Comparison of ENCODE assay signal across 8 cellular contexts in genomic region chr6:135880066-135880972, GRCh38. TPM values are rescaled to one million over a fixed set of nuclear protein-coding genes. Genes with fewer than 3 reads are reported as not detected.
DNase-seq lines count a peak whose midpoint lies in the region; ATAC-seq and TF ChIP-seq lines count a peak whose summit lies in the region.

No MANE protein-coding gene starts in this region.

- H3K4me3 ChIP-seq in OCI-LY7 (ENCODE audit: low read depth, low read length, poor library complexity, severe bottlenecking) = no peak overlapping the region

- intact Hi-C loops in OCI-LY7 (cut with micrococcal nuclease; ENCODE audit: unreplicated experiment) = no loop called here

- H3K36me3 ChIP-seq in OCI-LY7 (ENCODE audit: insufficient read depth, low read length) = no peaks in the 10 kb centered on the region

- TF ChIP-seq CTCF in OCI-LY7 (conservative IDR thresholded peaks at IDR 0.05; ENCODE audit: low read length) = no peak

- peaks cover 5% of the 10 kb centered on the region for H3K4me1 ChIP-seq in OCI-LY7 (ENCODE audit: insufficient read depth, low read length, poor library complexity, severe bottlenecking)

- POLR2A ChIA-PET in OCI-LY7 (lab: Charles Lee) = interaction anchor here (0.5 kb wide), 1 partner anchor 87 kb away, joined by 3 read pairs; no protein-coding TSS in a partner anchor

- H4K20me1 ChIP-seq in OCI-LY7 (ENCODE audit: insufficient read depth, low read length) = no peaks in the 10 kb centered on the region

- no peak overlapping the region for H3K27ac ChIP-seq in OCI-LY7 (ENCODE audit: low read depth, low read length, poor library complexity, severe bottlenecking)

- peak; percentile 95 for ATAC-seq in GM18502 (IDR thresholded peaks at IDR 0.05; ENCODE audit: poor library complexity, unreplicated experiment)
- peak; percentile 93 for ATAC-seq in HG02759 (IDR thresholded peaks at IDR 0.05; ENCODE audit: unreplicated experiment)
- peak; percentile 96 for ATAC-seq in stimulated activated naive CD8-positive, alpha-beta T cell treated with anti-CD3 and anti-CD28 coated beads, Interleukin-15, Interleukin-2, amounts not matched to agents 100 U/mL and 50 U/mL, for 24 hours

- DNase-seq in OCI-LY7 (ENCODE audit: low spot score) (peak; percentile 6), kidney tubule cell (ENCODE audit: low spot score) (peak; percentile 65), NCI-H510A treated with DMSO at 0.1 percent for 48 hours (lab: John Stamatoyannopoulos, UW) (no peak), anterior cingulate cortex (lab: John Stamatoyannopoulos, UW) (no peak)
- peak; percentile 35 for DNase-seq in activated naive CD4-positive, alpha-beta T cell treated with anti-CD3 and anti-CD28 coated beads, Interleukin-2, amount 50 U/mL, for 16 hours
- peak; percentile 55 for DNase-seq in stimulated activated naive CD8-positive, alpha-beta T cell treated with anti-CD3 and anti-CD28 coated beads, Interleukin-15, Interleukin-2, amounts not matched to agents 100 U/mL and 50 U/mL, for 24 hours

- CTCF ChIA-PET in OCI-LY7 (lab: Charles Lee; ENCODE audit: unreplicated experiment) = no interaction called here

- H3K9me3 ChIP-seq in OCI-LY7 (ENCODE audit: low read length) = no peaks in the 10 kb centered on the region

- BruUV-seq in OCI-LY7 (replicated peaks; lab: Mats Ljungman, UMichigan) = no TSS peak

- peak overlapping the region; percentile 14 for H3K4me2 ChIP-seq in OCI-LY7 (ENCODE audit: low read length)

- H2AFZ ChIP-seq in OCI-LY7 (ENCODE audit: low read length) = peak overlapping the region; percentile 36

- no peaks in the 10 kb centered on the region for H3K9me2 ChIP-seq in OCI-LY7 (ENCODE audit: insufficient read depth, low read length)

- H3K79me2 ChIP-seq in OCI-LY7 (ENCODE audit: insufficient read depth, low read depth, low read length) = no peaks in the 10 kb centered on the region

RNA-seq across cellular contexts. Expression of gene PDE7B, which starts 28.8 kb away (rescaled TPM):
- not detected in 2 replicates for total RNA-seq in OCI-LY7 (2014; rRNA removed; shearing (Covaris generic))
- not detected in 2 replicates for total RNA-seq in OCI-LY7 (2022)

Comparison
In these comparisons a context has a peak if more than half of its experiments do, and no peak if none do; other contexts are left out.
1. DNase-seq: peak in OCI-LY7 (single experiment), activated naive CD4-positive, alpha-beta T cell treated with anti-CD3 and anti-CD28 coated beads, Interleukin-2, amount 50 U/mL, for 16 hours (single experiment), kidney tubule cell (single experiment) and stimulated activated naive CD8-positive, alpha-beta T cell treated with anti-CD3 and anti-CD28 coated beads, Interleukin-15, Interleukin-2, amounts not matched to agents 100 U/mL and 50 U/mL, for 24 hours (single experiment); none in NCI-H510A treated with DMSO at 0.1 percent for 48 hours (single experiment) and anterior cingulate cortex (0 of 58).
2. Peak in every context shown above with its lines, with median percentiles within 50 percentile points of each other: ATAC-seq.